ENCODE assay signal across 17 cellular contexts in genomic region chr17:57531648-57532486, GRCh38.
DNase-seq lines count a peak whose midpoint lies in the region; ATAC-seq, FAIRE-seq and TF ChIP-seq lines count a peak whose summit lies in the region.
"Had no signal": no experiment of that assay in that cellular context is flagged by ENCODE, and none has a peak within 500 bp of the region (broad histone marks: within the 10 kb centered on the region; RNA-seq: fewer than 3 reads in every experiment).

No MANE protein-coding gene starts in this region.

- intact Hi-C loops in esophagus muscularis mucosa (cut with DNase I) = no loop called here

- no peak overlapping the region for H3K4me3 Mint-ChIP-seq in T-helper 17 cell
- H3K4me3 Mint-ChIP-seq: activated CD4-positive, alpha-beta memory T cell treated with anti-CD3 and anti-CD28 coated beads for 36 hours; GM23338 had no signal

- H3K36me3 Mint-ChIP-seq in T-helper 17 cell (ENCODE audit: low read depth) = no peaks in the 10 kb centered on the region
- H3K36me3 Mint-ChIP-seq: activated CD4-positive, alpha-beta memory T cell treated with anti-CD3 and anti-CD28 coated beads for 36 hours had no signal

- H3K4me1 ChIP-seq in small intestine (ENCODE audit: control insufficient read depth in 2 of 2, insufficient read depth in 1 of 2, low read depth in 1 of 2, low read length in 1 of 2) (peaks cover 4 to 7% of the 10 kb centered on the region in 2 donors), esophagus muscularis mucosa (peaks cover 21 to 34% (median 24%) of the 10 kb centered on the region in 4 donors)

- H3K9me3 ChIP-seq in T-helper 17 cell (ENCODE audit: control insufficient read depth, low read length, poor library complexity, severe bottlenecking) (no peaks in the 10 kb centered on the region), small intestine (ENCODE audit: control insufficient read depth, low read depth) (no peaks in the 10 kb centered on the region), esophagus muscularis mucosa (no peaks in the 10 kb centered on the region)

- no peak for TF ChIP-seq CTCF in esophagus muscularis mucosa (IDR thresholded peaks at IDR 0.05)

- peaks cover 19% of the 10 kb centered on the region for H3K4me1 Mint-ChIP-seq in T-helper 17 cell

- H3K27ac Mint-ChIP-seq in T-helper 17 cell = peak overlapping the region; percentile 3
- H3K27ac Mint-ChIP-seq: activated CD4-positive, alpha-beta memory T cell treated with anti-CD3 and anti-CD28 coated beads for 36 hours; GM23338 had no signal

- FAIRE-seq in small intestine (lab: Jason Lieb, UNC) = no peak
- FAIRE-seq: frontal cortex, G401.6, GM18507 had no signal

- H3K36me3 ChIP-seq in small intestine (ENCODE audit: control insufficient read depth in 2 of 2, insufficient read depth in 2 of 2, low read length in 2 of 2) (no peaks in the 10 kb centered on the region), esophagus muscularis mucosa (no peaks in the 10 kb centered on the region)

- ATAC-seq in T-helper 17 cell (no peak), left lobe of liver (peak; percentile 92), GM19395 (IDR thresholded peaks at IDR 0.05; ENCODE audit: unreplicated experiment) (no peak), GM19035 (IDR thresholded peaks at IDR 0.05; ENCODE audit: unreplicated experiment) (no peak)
- ATAC-seq: GM23338 had no signal

- H3K27ac ChIP-seq in small intestine (ENCODE audit: low read depth in 1 of 2, low read length in 1 of 2) (no peak overlapping the region), esophagus muscularis mucosa (replicated peaks in 1 of 4) (no peak overlapping the region)
- H3K27ac ChIP-seq: KMS-11 had no signal

- H3K4me3 ChIP-seq in small intestine (ENCODE audit: low read depth in 1 of 2, low read length in 2 of 2) = no peak overlapping the region
- no peak overlapping the region for H3K4me3 ChIP-seq in esophagus muscularis mucosa
- H3K4me3 ChIP-seq: GM23338 had no signal

- no peak for TF ChIP-seq EP300 in esophagus muscularis mucosa (IDR thresholded peaks at IDR 0.05)

- no peaks in the 10 kb centered on the region for H3K27me3 ChIP-seq in small intestine (ENCODE audit: control insufficient read depth in 2 of 2, insufficient read depth in 2 of 2, low read length in 2 of 2)
- H3K27me3 ChIP-seq in esophagus muscularis mucosa = no peaks in the 10 kb centered on the region

- DNase-seq in ELF-1 (ENCODE audit: low read depth, low spot score) (peak; percentile 50), T-helper 17 cell (no peak), left lobe of liver (ENCODE audit: low spot score) (peak; percentile 81), small intestine (peak; percentile 49), esophagus muscularis mucosa (ENCODE audit: extremely low spot score) (no peak)
- DNase-seq: activated CD4-positive, alpha-beta memory T cell treated with anti-CD3 and anti-CD28 coated beads for 36 hours; activated gamma-delta T cell; NCI-H1694 treated with DMSO at 0.1 percent for 48 hours; NCI-H526 treated with DMSO at 0.1 percent for 48 hours; T-helper 2 cell had no signal

- WGBS in small intestine, 3 donors = 68 to 79% (median 77%) methylated on average over 19 of the region's 19 CpGs
- 94% methylated on average over 18 of the region's 19 CpGs for WGBS in esophagus muscularis mucosa

- no peak for TF ChIP-seq POLR2A in esophagus muscularis mucosa (IDR thresholded peaks at IDR 0.05; ENCODE audit: low read depth)

- no peaks in the 10 kb centered on the region for H3K27me3 Mint-ChIP-seq in T-helper 17 cell
- H3K27me3 Mint-ChIP-seq: activated CD4-positive, alpha-beta memory T cell treated with anti-CD3 and anti-CD28 coated beads for 36 hours had no signal

Comparison
In these comparisons a context has a peak if more than half of its experiments do, and no peak if none do; other contexts are left out.
1. DNase-seq: peak in ELF-1 (single experiment), left lobe of liver (single experiment) and small intestine (single experiment); none in T-helper 17 cell (0 of 3) and esophagus muscularis mucosa (single experiment).